4 cellular contexts compared by ENCODE assay signal in genomic region chr7:143712381-143712780, GRCh38. TPM values are rescaled to one million over a fixed set of nuclear protein-coding genes. Genes with fewer than 3 reads are reported as not detected.
"Had no signal": no experiment of that assay in that cellular context is flagged by ENCODE, and none has a peak within 500 bp of the region (broad histone marks: within the 10 kb centered on the region; RNA-seq: fewer than 3 reads in every experiment).

No MANE protein-coding gene starts in this region.

RNA-seq across cellular contexts. Expression of gene CTAGE6, which starts 45.1 kb away (rescaled TPM):
- total RNA-seq: left ventricle myocardium inferior, progenitor cell of endocrine pancreas, smooth muscle cell had no signal
- polyA plus RNA-seq: right cardiac atrium, smooth muscle cell had no signal
